1 cellular context compared by ENCODE assay signal in genomic region chr5:32444191-32444945, GRCh38.
A peak's percentile ranks its signal among the peaks of the same experiment; 100 is the strongest.
TF ChIP-seq lines count a peak whose summit lies in the region.

ZFR (minus strand) TSS chr5:32444740; CDS start chr5:32444658, 82 bp downstream.

TF ChIP-seq in HepG2, 621 proteins besides CTCF, POLR2A, EP300 and RAD21 (continued from another document and continues in another):
- no peak for TF ChIP-seq CEBPB (IDR thresholded peaks at IDR 0.05; ENCODE audit: borderline replicate concordance, low read depth, low read length)
- TF ChIP-seq SKI (IDR thresholded peaks at IDR 0.05; ENCODE audit: partially characterized antibody): peak; percentile 27
- no peak for TF ChIP-seq PAWR (CRISPR knock-in tag; IDR thresholded peaks at IDR 0.05; ENCODE audit: borderline replicate concordance)
- TF ChIP-seq ZMAT3 (CRISPR knock-in tag; conservative IDR thresholded peaks at IDR 0.05): peak; percentile 97
- TF ChIP-seq SIN3A (IDR thresholded peaks at IDR 0.05; ENCODE audit: borderline replicate concordance, low read depth, low read length): peak; percentile 8; the same call in 1 of the 2 replicates
- no peak for TF ChIP-seq NFE2L1 (CRISPR knock-in tag; IDR thresholded peaks at IDR 0.05; ENCODE audit: borderline replicate concordance)
- 0 out of 2 replicates have a peak, but pooled peaks have one; percentile 35 for TF ChIP-seq JUND (CRISPR knock-in tag; IDR thresholded peaks at IDR 0.05)
- no peak for TF ChIP-seq ZNF260 (CRISPR knock-in tag; IDR thresholded peaks at IDR 0.05; ENCODE audit: borderline replicate concordance, low read depth)
- TF ChIP-seq ZKSCAN5 (CRISPR knock-in tag; IDR thresholded peaks at IDR 0.05): no peak
- TF ChIP-seq CERS6 (CRISPR knock-in tag; IDR thresholded peaks at IDR 0.05): no peak
- TF ChIP-seq ZNF580 (CRISPR knock-in tag; IDR thresholded peaks at IDR 0.05; ENCODE audit: borderline replicate concordance, low read depth): peak; percentile 75; the same call in 1 of the 2 replicates
- no peak for TF ChIP-seq ZNF549 (CRISPR knock-in tag; IDR thresholded peaks at IDR 0.05)
- no peak for TF ChIP-seq HIVEP1 (CRISPR knock-in tag; IDR thresholded peaks at IDR 0.05)
- peak; percentile 42; the same call in 1 of the 2 replicates for TF ChIP-seq MIXL1 (CRISPR knock-in tag; IDR thresholded peaks at IDR 0.05)
- TF ChIP-seq TARDBP (CRISPR knock-in tag; IDR thresholded peaks at IDR 0.05): peak; percentile 85; the same call in 1 of the 2 replicates
- peak; percentile 90 for TF ChIP-seq ZNF547 (CRISPR knock-in tag; IDR thresholded peaks at IDR 0.05)
- peak; percentile 42; the same call in 1 of the 2 replicates for TF ChIP-seq FOXP4 (CRISPR knock-in tag; IDR thresholded peaks at IDR 0.05)
- TF ChIP-seq ISX (CRISPR knock-in tag; conservative IDR thresholded peaks at IDR 0.05): peak; percentile 47; the same call in 1 of the 2 replicates
- TF ChIP-seq ZNF264 (CRISPR knock-in tag; IDR thresholded peaks at IDR 0.05): no peak
- no peak for TF ChIP-seq NONO (IDR thresholded peaks at IDR 0.05)
- peak; percentile 78 for TF ChIP-seq NONO (CRISPR knock-in tag; conservative IDR thresholded peaks at IDR 0.05)
- 0 out of 2 replicates have a peak, but pooled peaks have one; percentile 78 for TF ChIP-seq ZBTB34 (CRISPR knock-in tag; IDR thresholded peaks at IDR 0.05)
- no peak; the same call in 1 of the 2 replicates for TF ChIP-seq ZSCAN12 (CRISPR knock-in tag; IDR thresholded peaks at IDR 0.05)
- TF ChIP-seq ARID4A (CRISPR knock-in tag; IDR thresholded peaks at IDR 0.05; ENCODE audit: borderline replicate concordance): peak; percentile 52; the same call in 1 of the 2 replicates
- peak; percentile 61; the same call in 1 of the 2 replicates for TF ChIP-seq ZBTB7A (CRISPR knock-in tag; IDR thresholded peaks at IDR 0.05)
- no peak for TF ChIP-seq NCOA5 (CRISPR knock-in tag; IDR thresholded peaks at IDR 0.05)
- TF ChIP-seq ZNF430 (CRISPR knock-in tag; IDR thresholded peaks at IDR 0.05): peak; percentile 76
- peak; percentile 67; the same call in 1 of the 2 replicates for TF ChIP-seq ZBED4 (CRISPR knock-in tag; IDR thresholded peaks at IDR 0.05; ENCODE audit: borderline replicate concordance)
- peak; percentile 78; the same call in 1 of the 2 replicates for TF ChIP-seq MEIS2 (CRISPR knock-in tag; IDR thresholded peaks at IDR 0.05)
- peak; percentile 75 for TF ChIP-seq ZNF619 (CRISPR knock-in tag; IDR thresholded peaks at IDR 0.05)
- no peak for TF ChIP-seq SNRNP70 (IDR thresholded peaks at IDR 0.05; ENCODE audit: low read depth, low read length)
- peak; percentile 65; the same call in 1 of the 2 replicates for TF ChIP-seq MTF1 (CRISPR knock-in tag; IDR thresholded peaks at IDR 0.05)
- peak; percentile 80; the same call in 1 of the 2 replicates for TF ChIP-seq ZNF784 (CRISPR knock-in tag; IDR thresholded peaks at IDR 0.05; ENCODE audit: borderline replicate concordance)
- TF ChIP-seq XRCC5 (optimal IDR thresholded peaks at IDR 0.05; ENCODE audit: low read length): peak; percentile 54
- peak; percentile 71 for TF ChIP-seq ZNF343 (CRISPR knock-in tag; IDR thresholded peaks at IDR 0.05)
- no peak for TF ChIP-seq ZBTB49 (CRISPR knock-in tag; IDR thresholded peaks at IDR 0.05; ENCODE audit: borderline replicate concordance)
- TF ChIP-seq PPARG (CRISPR knock-in tag; conservative IDR thresholded peaks at IDR 0.05): peak; percentile 74
- peak; percentile 97 for TF ChIP-seq TFDP2 (CRISPR knock-in tag; IDR thresholded peaks at IDR 0.05)
- no peak for TF ChIP-seq ZNF891 (CRISPR knock-in tag; IDR thresholded peaks at IDR 0.05)
- TF ChIP-seq SALL1 (CRISPR knock-in tag; IDR thresholded peaks at IDR 0.05): peak; percentile 91
- peak; percentile 96 for TF ChIP-seq MXD3 (CRISPR knock-in tag; IDR thresholded peaks at IDR 0.05)
- TF ChIP-seq TOPORS (CRISPR knock-in tag; IDR thresholded peaks at IDR 0.05): peak; percentile 92
- TF ChIP-seq FOXA3 (CRISPR knock-in tag; IDR thresholded peaks at IDR 0.05): peak; percentile 70
- peak; percentile 73; the same call in 1 of the 2 replicates for TF ChIP-seq ZNF75D (CRISPR knock-in tag; IDR thresholded peaks at IDR 0.05; ENCODE audit: borderline replicate concordance)
- TF ChIP-seq ZNF850 (CRISPR knock-in tag; conservative IDR thresholded peaks at IDR 0.05): peak; percentile 57; the same call in 1 of the 2 replicates
- no peak for TF ChIP-seq TFAP4 (IDR thresholded peaks at IDR 0.05; ENCODE audit: borderline replicate concordance, low read depth)
